ENCODE assay signal across 20 cellular contexts in the genomic region with DNA sequence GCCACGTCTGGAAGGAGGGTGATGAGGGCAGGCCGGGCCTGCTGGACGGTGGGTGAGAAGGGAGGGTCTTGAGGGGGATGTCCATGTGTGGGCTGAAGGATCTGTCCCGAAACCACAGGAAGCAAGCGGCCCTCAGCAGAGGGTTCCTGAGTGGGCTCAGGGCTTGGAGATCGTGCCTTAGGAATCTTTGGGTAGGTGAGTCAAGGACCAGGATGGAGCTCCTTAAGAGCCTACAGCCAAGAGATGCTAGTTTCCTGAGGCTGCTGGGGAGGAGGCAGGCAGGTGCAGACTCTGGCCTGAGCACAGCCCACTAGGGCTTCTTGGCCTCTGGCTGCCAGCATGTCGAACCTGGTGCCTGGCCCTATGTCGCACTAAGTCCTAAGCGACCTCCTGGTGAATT. TPM values are rescaled to one million over a fixed set of nuclear protein-coding genes. Genes with fewer than 3 reads are reported as not detected.
DNase-seq lines count a peak whose midpoint lies in the region; ATAC-seq and TF ChIP-seq lines count a peak whose summit lies in the region.
"Had no signal": no experiment of that assay in that cellular context is flagged by ENCODE, and none has a peak within 500 bp of the region (broad histone marks: within the 10 kb centered on the region; RNA-seq: fewer than 3 reads in every experiment).

No MANE protein-coding gene starts in this region.

- CTCF ChIA-PET in CD4-positive, alpha-beta T cell (lab: Charles Lee) = no interaction called here

- peak; percentile 67 for DNase-seq in NCI-H69 (lab: John Stamatoyannopoulos, UW)
- DNase-seq in WERI-Rb-1 = no peak
- no peak for DNase-seq in neuronal stem cell (ENCODE audit: low spot score)
- no peak for DNase-seq in NCI-H524 treated with DMSO at 0.1 percent for 48 hours (lab: John Stamatoyannopoulos, UW)
- DNase-seq in CD4-positive, alpha-beta T cell = no peak
- DNase-seq: Calu3; CD4-positive, alpha-beta memory T cell; COR-L47; DMS53; DMS79 treated with DMSO at 0.1 percent for 48 hours; GF-D8; GOT3; HFFc6 had no signal

- H3K27me3 Mint-ChIP-seq in CD4-positive, alpha-beta T cell = no peaks in the 10 kb centered on the region
- H3K27me3 Mint-ChIP-seq: CD4-positive, alpha-beta memory T cell had no signal

- peaks cover 26% of the 10 kb centered on the region for H3K79me1 ChIP-seq in neuronal stem cell (ENCODE audit: low read depth, low read length)

- ATAC-seq in CD4-positive, alpha-beta T cell (ENCODE audit: poor library complexity) = no peak
- ATAC-seq in GM18858 (IDR thresholded peaks at IDR 0.05; ENCODE audit: unreplicated experiment) = no peak

- WGBS in neuronal stem cell (ENCODE audit: extremely low coverage in 2 of 2, insufficient read length in 2 of 2, insufficient replicate concordance in 1 of 2), 2 donors = no CpG with 5 or more reads among the region's 9 CpGs

- H2BK12ac ChIP-seq in neuronal stem cell (ENCODE audit: low read length) = no peak overlapping the region

- no peaks in the 10 kb centered on the region for H3K9me3 Mint-ChIP-seq in CD4-positive, alpha-beta T cell
- H3K9me3 Mint-ChIP-seq: CD4-positive, alpha-beta memory T cell; HFFc6 had no signal

- no peak for TF ChIP-seq CTCF in WERI-Rb-1 (IDR thresholded peaks at IDR 0.05; ENCODE audit: low read depth, low read length)
- TF ChIP-seq CTCF in CD4-positive, alpha-beta T cell (IDR thresholded peaks at IDR 0.05) = no peak

- no peak overlapping the region for H3K18ac ChIP-seq in neuronal stem cell (ENCODE audit: low read length)

- no peak overlapping the region for H2BK5ac ChIP-seq in neuronal stem cell (ENCODE audit: low read length)

- H2AFZ ChIP-seq in neuronal stem cell (ENCODE audit: low read length) = no peak overlapping the region

- no peaks in the 10 kb centered on the region for H3K27me3 ChIP-seq in WERI-Rb-1 (ENCODE audit: insufficient read depth, low read depth, severe bottlenecking)
- no peaks in the 10 kb centered on the region for H3K27me3 ChIP-seq in neuronal stem cell (ENCODE audit: control insufficient read depth in 3 of 3, insufficient read depth in 3 of 3, low read depth in 1 of 3, low read length in 3 of 3)
- H3K27me3 ChIP-seq in CD4-positive, alpha-beta T cell (ENCODE audit: control insufficient read depth, insufficient read depth, low read length) = no peaks in the 10 kb centered on the region

- no peak overlapping the region for H2BK15ac ChIP-seq in neuronal stem cell (ENCODE audit: low read length)

- H3K4me2 ChIP-seq in neuronal stem cell (ENCODE audit: insufficient read depth, low read length, poor library complexity, severe bottlenecking) = no peak overlapping the region

- H3K36me3 ChIP-seq in WERI-Rb-1 (peaks cover 7% of the 10 kb centered on the region), neuronal stem cell (replicated peaks in 1 of 2; ENCODE audit: control insufficient read depth in 2 of 2, insufficient read depth in 2 of 2, low read length in 2 of 2) (peaks cover 0 to 12% of the 10 kb centered on the region in 2 donors)
- H3K36me3 ChIP-seq: HAP-1 had no signal

- H3K23ac ChIP-seq in neuronal stem cell (ENCODE audit: low read depth, low read length, poor library complexity) = peak overlapping the region; percentile 98

- no peak overlapping the region for H3K27ac Mint-ChIP-seq in CD4-positive, alpha-beta T cell
- H3K27ac Mint-ChIP-seq: CD14-positive monocyte; CD4-positive, alpha-beta memory T cell; HFFc6 had no signal

- H2AK5ac ChIP-seq in neuronal stem cell (ENCODE audit: low read depth, low read length) = no peak overlapping the region

- no peaks in the 10 kb centered on the region for H3K36me3 Mint-ChIP-seq in CD4-positive, alpha-beta T cell (ENCODE audit: low read depth)
- H3K36me3 Mint-ChIP-seq: CD14-positive monocyte; CD4-positive, alpha-beta memory T cell had no signal

- H3K4me3 Mint-ChIP-seq in CD4-positive, alpha-beta T cell = no peak overlapping the region
- H3K4me3 Mint-ChIP-seq: CD14-positive monocyte; CD4-positive, alpha-beta memory T cell; HFFc6 had no signal

- H3K4ac ChIP-seq in neuronal stem cell (ENCODE audit: low read length) = no peak overlapping the region

- peak overlapping the region; percentile 84 for H3K27ac ChIP-seq in WERI-Rb-1
- no peak overlapping the region for H3K27ac ChIP-seq in neuronal stem cell (replicated peaks; ENCODE audit: low read length)
- H3K27ac ChIP-seq in CD4-positive, alpha-beta T cell (ENCODE audit: low read depth, low read length) = no peak overlapping the region

- H3K4me1 ChIP-seq in neuronal stem cell (ENCODE audit: control insufficient read depth in 2 of 2, insufficient read depth in 1 of 2, low read depth in 1 of 2, low read length in 2 of 2) = peaks cover 0 to 15% of the 10 kb centered on the region in 2 donors
- H3K4me1 ChIP-seq: HAP-1 had no signal

- H2BK120ac ChIP-seq in neuronal stem cell (ENCODE audit: low read depth, low read length) = no peak overlapping the region

- H3K9ac ChIP-seq in neuronal stem cell (ENCODE audit: low read depth, low read length, poor library complexity) = no peak overlapping the region

- no peak overlapping the region for H4K8ac ChIP-seq in neuronal stem cell (ENCODE audit: low read depth, low read length)

- H3K4me3 ChIP-seq in WERI-Rb-1 (ENCODE audit: low read depth, low read length) (no peak overlapping the region), neuronal stem cell (ENCODE audit: low read length in 2 of 2) (no peak overlapping the region)
- H3K4me3 ChIP-seq: HAP-1 had no signal

- no peak overlapping the region for H3K14ac ChIP-seq in neuronal stem cell (ENCODE audit: low read length)

- POLR2A ChIA-PET in CD4-positive, alpha-beta T cell (lab: Charles Lee) = no interaction called here

- H3K4me1 Mint-ChIP-seq in CD4-positive, alpha-beta T cell (ENCODE audit: low read depth) = no peaks in the 10 kb centered on the region

- H4K91ac ChIP-seq in neuronal stem cell (ENCODE audit: low read depth, low read length, poor library complexity) = no peak overlapping the region

- H3K9me3 ChIP-seq in WERI-Rb-1 (ENCODE audit: severe bottlenecking) = no peaks in the 10 kb centered on the region
- peaks cover 0 to 5% of the 10 kb centered on the region in 2 donors for H3K9me3 ChIP-seq in neuronal stem cell (replicated peaks in 1 of 2; ENCODE audit: control insufficient read depth in 2 of 2, insufficient read depth in 1 of 2, low read depth in 1 of 2, low read length in 2 of 2)
- no peaks in the 10 kb centered on the region for H3K9me3 ChIP-seq in CD4-positive, alpha-beta T cell (ENCODE audit: control insufficient read depth, low read length)
- H3K9me3 ChIP-seq: HAP-1 had no signal

- intact Hi-C loops in CD4-positive, alpha-beta T cell (cut with DNase I, micrococcal nuclease) = no loop called here

RNA-seq across cellular contexts. Expression of gene GNAZ, which starts 19.3 kb away (rescaled TPM):
- 36.9 TPM for polyA plus RNA-seq in neuronal stem cell (2013, experiment 1 of 2)
- polyA plus RNA-seq in neuronal stem cell (2013, experiment 2 of 2) = 37.0 TPM
- total RNA-seq in CD4-positive, alpha-beta T cell = under 1 TPM; 0.20 to 0.38 TPM

RNA-seq across cellular contexts. Expression of gene RSPH14, which starts 52.2 kb away (rescaled TPM):
- polyA plus RNA-seq in neuronal stem cell (2013, experiment 1 of 2) = 2.0 TPM
- 2.2 TPM for polyA plus RNA-seq in neuronal stem cell (2013, experiment 2 of 2)
- 1 to 10 TPM; 1.2 to 1.5 TPM for total RNA-seq in CD4-positive, alpha-beta T cell
- total RNA-seq: A172; A673; Calu3; CD4-positive, alpha-beta memory T cell; Daoy; G401; HFFc6 had no signal
- polyA plus RNA-seq: CD14-positive monocyte; CD4-positive, alpha-beta memory T cell had no signal

RNA-seq across cellular contexts. Expression of gene RAB36, which starts 55.6 kb away (rescaled TPM):
- polyA plus RNA-seq in neuronal stem cell (2013, experiment 1 of 2) = 4.5 TPM
- 4.5 TPM for polyA plus RNA-seq in neuronal stem cell (2013, experiment 2 of 2)
- under 1 TPM; 0.77 to 0.87 TPM for total RNA-seq in CD4-positive, alpha-beta T cell
